In genomic region chrX:7582191-7582590, GRCh38 we compare ENCODE assay signal across 20 cellular contexts.
DNase-seq lines count a peak whose midpoint lies in the region; ATAC-seq, FAIRE-seq and TF ChIP-seq lines count a peak whose summit lies in the region.
"Had no signal": no experiment of that assay in that cellular context is flagged by ENCODE, and none has a peak within 500 bp of the region (broad histone marks: within the 10 kb centered on the region; RNA-seq: fewer than 3 reads in every experiment).

No MANE protein-coding gene starts in this region.

- CTCF ChIA-PET in H1 (lab: Charles Lee; ENCODE audit: partially characterized antibody) = no interaction called here

- no peak overlapping the region for H2AFZ ChIP-seq in H1 (ENCODE audit: low read length)

- no peak overlapping the region for H4K8ac ChIP-seq in H1 (ENCODE audit: extremely low read depth, insufficient read depth, low read length)

- no peaks in the 10 kb centered on the region for H3K79me1 ChIP-seq in H1 (ENCODE audit: low read depth, low read length)

- no peaks in the 10 kb centered on the region for H3K9me3 ChIP-seq in BLaER1 treated with 17β-estradiol and CSF1 and Interleukin-3, amounts not matched to agents 10 nM and 100 nM (replicated peaks in 1 of 11)
- H3K9me3 ChIP-seq in H1 (ENCODE audit: insufficient read depth in 2 of 2, low read depth in 1 of 2, low read length in 1 of 2) = no peaks in the 10 kb centered on the region
- H3K9me3 ChIP-seq: body of pancreas, psoas muscle, upper lobe of right lung had no signal

- POLR2A ChIA-PET in H1 (lab: Charles Lee; ENCODE audit: partially characterized antibody) = no interaction called here

- peak overlapping the region in 9 of 11 experiments; percentile 1 to 51 (median 25); a peak in 7 of 22 replicates for H3K4me2 ChIP-seq in BLaER1 treated with 17β-estradiol and CSF1 and Interleukin-3, amounts not matched to agents 10 nM and 100 nM
- no peak overlapping the region for H3K4me2 ChIP-seq in H1 (ENCODE audit: insufficient read depth in 1 of 2, low read depth in 2 of 2, low read length in 2 of 2)

- 77% methylated on average over 2 of the region's 4 CpGs; no CpG with 5 or more reads in 1 of the 2 experiments for WGBS in H1 (ENCODE audit: extremely low coverage in 1 of 2, insufficient coverage in 1 of 2, insufficient read length in 1 of 2, insufficient replicate concordance in 2 of 2, low coverage in 1 of 2, low lambda C conversion rate in 2 of 2, missing lambda C conversion rate in 1 of 2), 2 experiments

- no peak for TF ChIP-seq EP300 in H1 (IDR thresholded peaks at IDR 0.05; ENCODE audit: borderline replicate concordance in 1 of 2, low read depth in 2 of 2, low read length in 2 of 2)

- TF ChIP-seq CTCF in H1 (IDR thresholded peaks at IDR 0.05; ENCODE audit: control extremely low read depth in 1 of 3, insufficient read depth in 1 of 3, low read depth in 1 of 3, low read length in 3 of 3) (no peak), mesothelial cell of epicardium (IDR thresholded peaks at IDR 0.05; ENCODE audit: unreplicated experiment) (no peak)

- peaks cover 3% of the 10 kb centered on the region for H3K27me3 Mint-ChIP-seq in mesothelial cell of epicardium (ENCODE audit: low read depth)
- H3K27me3 Mint-ChIP-seq: activated CD4-positive, alpha-beta T cell treated with anti-CD3 and anti-CD28 coated beads, Interleukin-2, amount 10 ng/mL, durations not matched to agents 24 days and 14 days; activated naive CD8-positive, alpha-beta T cell treated with anti-CD3 and anti-CD28 coated beads for 36 hours had no signal

- no peak overlapping the region for H2BK15ac ChIP-seq in H1 (ENCODE audit: low read length)

- no peak overlapping the region for H3K4me3 ChIP-seq in BLaER1 treated with 17β-estradiol and CSF1 and Interleukin-3, amounts not matched to agents 10 nM and 100 nM
- H3K4me3 ChIP-seq in H1 (ENCODE audit: extremely low read depth in 1 of 4, insufficient read depth in 2 of 4, low read depth in 3 of 4, low read length in 4 of 4) = no peak overlapping the region
- H3K4me3 ChIP-seq: body of pancreas, psoas muscle, upper lobe of right lung had no signal

- no peak overlapping the region for H3K9ac ChIP-seq in BLaER1 treated with 17β-estradiol and CSF1 and Interleukin-3, amounts not matched to agents 10 nM and 100 nM
- no peak overlapping the region for H3K9ac ChIP-seq in H1 (replicated peaks in 1 of 4; ENCODE audit: extremely low read depth in 1 of 4, low read depth in 3 of 4, low read length in 3 of 4)

- H2BK5ac ChIP-seq in H1 (ENCODE audit: low read depth, low read length) = no peak overlapping the region

- no peak for TF ChIP-seq POLR2A in H1 (IDR thresholded peaks at IDR 0.05; ENCODE audit: control extremely low read depth in 1 of 2, low read depth in 2 of 2, low read length in 2 of 2)

- H3K9me3 Mint-ChIP-seq in mesothelial cell of epicardium = no peaks in the 10 kb centered on the region
- H3K9me3 Mint-ChIP-seq: activated CD4-positive, alpha-beta T cell treated with anti-CD3 and anti-CD28 coated beads, Interleukin-2, amount 10 ng/mL, durations not matched to agents 24 days and 14 days; activated naive CD8-positive, alpha-beta T cell treated with anti-CD3 and anti-CD28 coated beads for 36 hours had no signal

- H3K79me2 ChIP-seq in H1 (ENCODE audit: control insufficient read depth in 1 of 2, insufficient read depth in 2 of 2, low read length in 2 of 2) = no peaks in the 10 kb centered on the region

- H2AK5ac ChIP-seq in H1 (ENCODE audit: low read depth, low read length) = no peak overlapping the region

- H2BK120ac ChIP-seq in H1 (replicated peaks; ENCODE audit: low read depth, low read length) = no peak overlapping the region

- no peaks in the 10 kb centered on the region for H3K36me3 ChIP-seq in BLaER1 treated with 17β-estradiol and CSF1 and Interleukin-3, amounts not matched to agents 10 nM and 100 nM
- H3K36me3 ChIP-seq in H1 (ENCODE audit: control insufficient read depth in 2 of 4, insufficient read depth in 4 of 4, low read length in 3 of 4) = no peaks in the 10 kb centered on the region
- H3K36me3 ChIP-seq: upper lobe of right lung had no signal

- no peak for ATAC-seq in HG02938 (IDR thresholded peaks at IDR 0.05; ENCODE audit: unreplicated experiment)
- no peak for ATAC-seq in GM18907 (IDR thresholded peaks at IDR 0.05; ENCODE audit: unreplicated experiment)
- ATAC-seq: body of pancreas, psoas muscle, upper lobe of right lung had no signal

- no peak overlapping the region for H3K4ac ChIP-seq in H1 (replicated peaks; ENCODE audit: insufficient read length, low read depth, low read length)

- no peaks in the 10 kb centered on the region; the same call in 1 of the 2 replicates for H3K23me2 ChIP-seq in H1 (ENCODE audit: low read depth, low read length)

- H4K5ac ChIP-seq in H1 (ENCODE audit: insufficient read length, low read depth, low read length) = no peak overlapping the region

- no peaks in the 10 kb centered on the region for H4K20me1 ChIP-seq in BLaER1 treated with 17β-estradiol and CSF1 and Interleukin-3, amounts not matched to agents 10 nM and 100 nM
- no peaks in the 10 kb centered on the region for H4K20me1 ChIP-seq in H1 (replicated peaks in 1 of 2; ENCODE audit: control insufficient read depth in 1 of 2, insufficient read depth in 2 of 2, low read length in 2 of 2)

- no peak overlapping the region for H2BK12ac ChIP-seq in H1 (ENCODE audit: low read depth, low read length)

- H2BK20ac ChIP-seq in H1 (ENCODE audit: low read length) = no peak overlapping the region

- no peaks in the 10 kb centered on the region for H3K36me3 Mint-ChIP-seq in mesothelial cell of epicardium
- H3K36me3 Mint-ChIP-seq: activated naive CD8-positive, alpha-beta T cell treated with anti-CD3 and anti-CD28 coated beads for 36 hours had no signal

- no peak overlapping the region for H3K27ac ChIP-seq in BLaER1 treated with 17β-estradiol and CSF1 and Interleukin-3, amounts not matched to agents 10 nM and 100 nM
- H3K27ac ChIP-seq in H1 (ENCODE audit: low read depth, low read length) = no peak overlapping the region
- H3K27ac ChIP-seq: body of pancreas, psoas muscle, upper lobe of right lung had no signal

- H4K91ac ChIP-seq in H1 (replicated peaks; ENCODE audit: insufficient read length, low read length) = no peak overlapping the region

- no peak overlapping the region for H3K14ac ChIP-seq in H1 (ENCODE audit: insufficient read length)

- H3K23ac ChIP-seq in H1 (ENCODE audit: insufficient read length) = no peak overlapping the region

- H3K4me3 Mint-ChIP-seq in mesothelial cell of epicardium = no peak overlapping the region
- H3K4me3 Mint-ChIP-seq: activated CD4-positive, alpha-beta T cell treated with anti-CD3 and anti-CD28 coated beads, Interleukin-2, amount 10 ng/mL, durations not matched to agents 24 days and 14 days; activated naive CD8-positive, alpha-beta T cell treated with anti-CD3 and anti-CD28 coated beads for 36 hours had no signal

- DNase-seq in NCI-H1105 treated with DMSO at 0.1 percent for 48 hours (lab: John Stamatoyannopoulos, UW) (peak; percentile 19), NCI-H510A treated with DMSO at 0.1 percent for 48 hours (lab: John Stamatoyannopoulos, UW) (peak; percentile 45), H1 (ENCODE audit: low read depth in 1 of 2, low spot score in 2 of 2) (no peak), SW 1271 (lab: John Stamatoyannopoulos, UW) (no peak), mesothelial cell of epicardium (ENCODE audit: low spot score in 2 of 2, unreplicated experiment in 2 of 2) (no peak)
- DNase-seq: activated CD4-positive, alpha-beta T cell treated with anti-CD3 and anti-CD28 coated beads, Interleukin-2, amount 10 ng/mL, durations not matched to agents 24 days and 14 days; activated naive CD8-positive, alpha-beta T cell treated with anti-CD3 and anti-CD28 coated beads for 36 hours; body of pancreas; C1 segment of cervical spinal cord; effector CD8-positive, alpha-beta T cell; Kasumi-1; NCI-H2227 treated with DMSO at 0.1 percent for 48 hours; psoas muscle; T-helper 2 cell; upper lobe of right lung had no signal

- no peak overlapping the region for H3K18ac ChIP-seq in H1 (ENCODE audit: extremely low read depth, low read length)

- H3K4me1 ChIP-seq in BLaER1 treated with 17β-estradiol and CSF1 and Interleukin-3, amounts not matched to agents 10 nM and 100 nM = peaks cover 0 to 11% (median 6%) of the 10 kb centered on the region in 10 experiments; a peak in 15 of 20 replicates
- no peaks in the 10 kb centered on the region for H3K4me1 ChIP-seq in H1 (replicated peaks in 1 of 4; ENCODE audit: control insufficient read depth in 3 of 4, insufficient read depth in 4 of 4, low read length in 3 of 4)
- H3K4me1 ChIP-seq: body of pancreas, psoas muscle, upper lobe of right lung had no signal

- FAIRE-seq in H1 (lab: Jason Lieb, UNC) = peak; percentile 60
- FAIRE-seq: frontal cortex, keratinocyte had no signal

- H3K56ac ChIP-seq in H1 (replicated peaks; ENCODE audit: insufficient read length, low read depth, low read length) = no peak overlapping the region

- no peaks in the 10 kb centered on the region for H3K27me3 ChIP-seq in BLaER1 treated with 17β-estradiol and CSF1 and Interleukin-3, amounts not matched to agents 10 nM and 100 nM
- H3K27me3 ChIP-seq in H1 (replicated peaks in 1 of 4; ENCODE audit: control insufficient read depth in 3 of 4, extremely low read depth in 1 of 4, insufficient read depth in 3 of 4, low read length in 3 of 4) = no peaks in the 10 kb centered on the region
- H3K27me3 ChIP-seq: body of pancreas, upper lobe of right lung had no signal

- TF ChIP-seq RAD21 in H1 (IDR thresholded peaks at IDR 0.05 in 1 of 2, conservative IDR thresholded peaks at IDR 0.05 in 1 of 2; ENCODE audit: low read depth in 2 of 2, low read length in 2 of 2) = no peak

- no peaks in the 10 kb centered on the region for H3K4me1 Mint-ChIP-seq in mesothelial cell of epicardium
- H3K4me1 Mint-ChIP-seq: activated CD4-positive, alpha-beta T cell treated with anti-CD3 and anti-CD28 coated beads, Interleukin-2, amount 10 ng/mL, durations not matched to agents 24 days and 14 days; activated naive CD8-positive, alpha-beta T cell treated with anti-CD3 and anti-CD28 coated beads for 36 hours had no signal

- H3K27ac Mint-ChIP-seq in mesothelial cell of epicardium = no peak overlapping the region
- H3K27ac Mint-ChIP-seq: activated CD4-positive, alpha-beta T cell treated with anti-CD3 and anti-CD28 coated beads, Interleukin-2, amount 10 ng/mL, durations not matched to agents 24 days and 14 days; activated naive CD8-positive, alpha-beta T cell treated with anti-CD3 and anti-CD28 coated beads for 36 hours had no signal

TF ChIP-seq in H1, 55 proteins besides CTCF, POLR2A, EP300 and RAD21 (continues in another document):
- no peak for TF ChIP-seq KDM4A (IDR thresholded peaks at IDR 0.05; ENCODE audit: low read depth, low read length, severe bottlenecking)
- no peak for TF ChIP-seq CBX5 (IDR thresholded peaks at IDR 0.05; ENCODE audit: low read depth, low read length)
- TF ChIP-seq PHF8 (conservative IDR thresholded peaks at IDR 0.05; ENCODE audit: low read depth, low read length) = no peak
- no peak for TF ChIP-seq E2F6 (IDR thresholded peaks at IDR 0.05)

Comparison
In these comparisons a context has a peak if more than half of its experiments do, and no peak if none do; other contexts are left out.
1. H3K4me2 ChIP-seq: peak in BLaER1 treated with 17β-estradiol and CSF1 and Interleukin-3, amounts not matched to agents 10 nM and 100 nM (9 of 11); none in H1 (0 of 2).
2. DNase-seq: peak in NCI-H1105 treated with DMSO at 0.1 percent for 48 hours (single experiment) and NCI-H510A treated with DMSO at 0.1 percent for 48 hours (single experiment); none in H1 (0 of 2), SW 1271 (0 of 2) and mesothelial cell of epicardium (0 of 2).